23 cellular contexts compared by ENCODE assay signal in the genomic region with DNA sequence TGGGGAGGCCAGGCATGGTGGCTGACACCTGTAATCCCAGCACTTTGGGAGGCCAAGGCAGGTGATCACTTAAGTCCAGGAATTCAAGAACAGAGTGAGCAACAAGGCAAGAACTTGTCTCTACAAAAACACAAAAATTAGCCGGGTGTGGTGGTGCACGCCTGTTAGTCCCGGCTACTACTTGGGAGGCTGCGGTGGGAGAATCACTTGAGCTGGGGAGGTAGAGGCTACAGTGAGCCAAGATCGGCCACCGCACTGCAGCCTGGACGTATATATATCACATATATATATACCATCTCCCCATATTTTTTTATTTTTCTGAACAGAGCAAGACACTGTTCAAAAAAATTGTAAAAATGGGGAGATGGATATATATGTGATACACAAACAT. TPM values are rescaled to one million over a fixed set of nuclear protein-coding genes. Genes with fewer than 3 reads are reported as not detected.
DNase-seq lines count a peak whose midpoint lies in the region; ATAC-seq and TF ChIP-seq lines count a peak whose summit lies in the region.
"Had no signal": no experiment of that assay in that cellular context is flagged by ENCODE, and none has a peak within 500 bp of the region (broad histone marks: within the 10 kb centered on the region; RNA-seq: fewer than 3 reads in every experiment).

No MANE protein-coding gene starts in this region.

- H3K27ac Mint-ChIP-seq in CD4-positive, CD25-positive, alpha-beta regulatory T cell: peak overlapping the region; percentile 62 to 95 (median 74)
- peak overlapping the region in 9 of 10 donors; percentile 42 to 98 (median 91) for H3K27ac Mint-ChIP-seq in naive thymus-derived CD8-positive, alpha-beta T cell
- no peak overlapping the region for H3K27ac Mint-ChIP-seq in GM23338
- H3K27ac Mint-ChIP-seq in activated CD8-positive, alpha-beta memory T cell treated with anti-CD3 and anti-CD28 coated beads, Interleukin-2, amount 10 ng/mL, durations not matched to agents 7 days and 5 days: no peak overlapping the region
- H3K27ac Mint-ChIP-seq: H9, HFFc6 had no signal

- TF ChIP-seq CTCF in RWPE1 (conservative IDR thresholded peaks at IDR 0.05; ENCODE audit: low read depth) (no peak), GM23338 (conservative IDR thresholded peaks at IDR 0.05; ENCODE audit: low read depth in 2 of 2) (no peak)

- CTCF ChIA-PET in RWPE1 (lab: Yijun Ruan, JAX): interaction anchor here (0.6 to 1.2 kb wide), 2 partner anchors 419 to 607 kb away, joined by 3 read pairs; no protein-coding TSS in a partner anchor
- CTCF ChIA-PET in activated CD8-positive, alpha-beta memory T cell treated with anti-CD3 and anti-CD28 coated beads, Interleukin-2, amount 10 ng/mL, durations not matched to agents 7 days and 5 days (lab: Charles Lee): interaction anchor here (1.2 to 6.5 kb wide), 5 partner anchors 23 to 691 kb away, joined by 3 to 129 read pairs (median 8); a partner anchor contains a TSS

- no peak overlapping the region for H2AFZ ChIP-seq in GM23338

- H3K4me3 ChIP-seq in CD4-positive, CD25-positive, alpha-beta regulatory T cell (ENCODE audit: low read depth, low read length): no peak overlapping the region
- no peak overlapping the region for H3K4me3 ChIP-seq in effector memory CD4-positive, alpha-beta T cell (ENCODE audit: insufficient read depth, low read depth, low read length, poor library complexity, severe bottlenecking)
- no peak overlapping the region for H3K4me3 ChIP-seq in GM23338
- H3K4me3 ChIP-seq: A549, Peyer's patch, SJSA1 had no signal

- no peaks in the 10 kb centered on the region for H3K36me3 Mint-ChIP-seq in CD4-positive, CD25-positive, alpha-beta regulatory T cell
- H3K36me3 Mint-ChIP-seq in naive thymus-derived CD8-positive, alpha-beta T cell: no peaks in the 10 kb centered on the region
- no peaks in the 10 kb centered on the region; the same call in 2 of the 3 replicates for H3K36me3 Mint-ChIP-seq in GM23338 (ENCODE audit: low read depth)
- no peaks in the 10 kb centered on the region for H3K36me3 Mint-ChIP-seq in activated CD8-positive, alpha-beta memory T cell treated with anti-CD3 and anti-CD28 coated beads, Interleukin-2, amount 10 ng/mL, durations not matched to agents 7 days and 5 days
- H3K36me3 Mint-ChIP-seq: CD8-positive, alpha-beta T cell had no signal

- H4K20me1 ChIP-seq in GM23338 (replicated peaks; ENCODE audit: insufficient read depth): no peaks in the 10 kb centered on the region

- H3K27me3 Mint-ChIP-seq in CD4-positive, CD25-positive, alpha-beta regulatory T cell: peaks cover 12% of the 10 kb centered on the region
- peaks cover 0 to 4% (median 0%) of the 10 kb centered on the region in 5 donors for H3K27me3 Mint-ChIP-seq in naive thymus-derived CD8-positive, alpha-beta T cell
- H3K27me3 Mint-ChIP-seq in GM23338 (ENCODE audit: insufficient read depth, low read depth, poor library complexity): peaks cover 4% of the 10 kb centered on the region
- H3K27me3 Mint-ChIP-seq in activated CD8-positive, alpha-beta memory T cell treated with anti-CD3 and anti-CD28 coated beads, Interleukin-2, amount 10 ng/mL, durations not matched to agents 7 days and 5 days: peaks cover 10% of the 10 kb centered on the region

- no peaks in the 10 kb centered on the region for H3K9me3 ChIP-seq in CD4-positive, CD25-positive, alpha-beta regulatory T cell (ENCODE audit: control insufficient read depth in 2 of 2, low read length in 2 of 2)
- H3K9me3 ChIP-seq in effector memory CD4-positive, alpha-beta T cell (ENCODE audit: control insufficient read depth, low read length): no peaks in the 10 kb centered on the region
- H3K9me3 ChIP-seq: A549, BE2C, Peyer's patch, SJSA1 had no signal

- H3F3A ChIP-seq in GM23338 (replicated peaks; ENCODE audit: low read depth): no peaks in the 10 kb centered on the region

- no peaks in the 10 kb centered on the region for H3K79me2 ChIP-seq in GM23338 (replicated peaks; ENCODE audit: insufficient read depth)

- H3K27me3 ChIP-seq in CD4-positive, CD25-positive, alpha-beta regulatory T cell (ENCODE audit: control insufficient read depth, insufficient read depth, low read length): no peaks in the 10 kb centered on the region
- no peaks in the 10 kb centered on the region for H3K27me3 ChIP-seq in effector memory CD4-positive, alpha-beta T cell (replicated peaks; ENCODE audit: control insufficient read depth, insufficient read depth, low read length, poor library complexity, severe bottlenecking)
- H3K27me3 ChIP-seq in GM23338 (ENCODE audit: insufficient read depth): no peaks in the 10 kb centered on the region
- H3K27me3 ChIP-seq: BE2C, Peyer's patch, SJSA1 had no signal

- no peak for DNase-seq in CD4-positive, CD25-positive, alpha-beta regulatory T cell
- no peak for DNase-seq in RWPE1 (ENCODE audit: low spot score)
- DNase-seq in effector memory CD4-positive, alpha-beta T cell: no peak
- DNase-seq in naive thymus-derived CD8-positive, alpha-beta T cell: no peak
- DNase-seq in GM23338 (ENCODE audit: low spot score): no peak
- no peak for DNase-seq in cerebellar nuclear complex (lab: John Stamatoyannopoulos, UW)
- no peak for DNase-seq in activated CD8-positive, alpha-beta memory T cell treated with anti-CD3 and anti-CD28 coated beads, Interleukin-2, amount 10 ng/mL, durations not matched to agents 7 days and 5 days
- no peak for DNase-seq in NCI-H1048 (lab: John Stamatoyannopoulos, UW)
- DNase-seq: BE2C, DMS153, HFFc6, IMR-90, NCI-H1694, NCI-H2081, NCI-H2171, NCI-H345, NCI-H524 treated with DMSO at 0.1 percent for 48 hours had no signal

- H3K4me2 ChIP-seq in GM23338: no peak overlapping the region
- H3K4me2 ChIP-seq: A549 had no signal

- H3K4me1 ChIP-seq in CD4-positive, CD25-positive, alpha-beta regulatory T cell (ENCODE audit: control insufficient read depth, insufficient read depth, low read length, poor library complexity, severe bottlenecking): peaks cover 17% of the 10 kb centered on the region
- peaks cover 15% of the 10 kb centered on the region for H3K4me1 ChIP-seq in effector memory CD4-positive, alpha-beta T cell (ENCODE audit: control insufficient read depth, insufficient read depth, low read length, poor library complexity, severe bottlenecking)
- H3K4me1 ChIP-seq in GM23338 (ENCODE audit: insufficient read depth): no peaks in the 10 kb centered on the region
- H3K4me1 ChIP-seq: BE2C, Peyer's patch had no signal

- no peak for ATAC-seq in CD4-positive, CD25-positive, alpha-beta regulatory T cell (ENCODE audit: low read depth in 2 of 2)
- no peak for ATAC-seq in naive thymus-derived CD8-positive, alpha-beta T cell
- no peak for ATAC-seq in GM23338
- ATAC-seq in activated CD8-positive, alpha-beta memory T cell treated with anti-CD3 and anti-CD28 coated beads, Interleukin-2, amount 10 ng/mL, durations not matched to agents 7 days and 5 days: no peak
- ATAC-seq: A549, Right ventricle myocardium inferior had no signal

- peaks cover 6 to 31% (median 21%) of the 10 kb centered on the region in 4 donors for H3K4me1 Mint-ChIP-seq in CD4-positive, CD25-positive, alpha-beta regulatory T cell
- H3K4me1 Mint-ChIP-seq in naive thymus-derived CD8-positive, alpha-beta T cell: peaks cover 17 to 27% (median 23%) of the 10 kb centered on the region in 4 donors
- peaks cover 3% of the 10 kb centered on the region; the same call in 2 of the 3 replicates for H3K4me1 Mint-ChIP-seq in GM23338
- peaks cover 13% of the 10 kb centered on the region for H3K4me1 Mint-ChIP-seq in activated CD8-positive, alpha-beta memory T cell treated with anti-CD3 and anti-CD28 coated beads, Interleukin-2, amount 10 ng/mL, durations not matched to agents 7 days and 5 days

- peak overlapping the region in 1 of 4 donors; percentile 47 for H3K4me3 Mint-ChIP-seq in CD4-positive, CD25-positive, alpha-beta regulatory T cell
- no peak overlapping the region for H3K4me3 Mint-ChIP-seq in naive thymus-derived CD8-positive, alpha-beta T cell
- H3K4me3 Mint-ChIP-seq in GM23338: no peak overlapping the region
- no peak overlapping the region for H3K4me3 Mint-ChIP-seq in activated CD8-positive, alpha-beta memory T cell treated with anti-CD3 and anti-CD28 coated beads, Interleukin-2, amount 10 ng/mL, durations not matched to agents 7 days and 5 days
- H3K4me3 Mint-ChIP-seq: H9, HFFc6 had no signal

- POLR2A ChIA-PET in RWPE1 (lab: Yijun Ruan, JAX; ENCODE audit: low non-redundant PET): no interaction called here
- POLR2A ChIA-PET in naive thymus-derived CD8-positive, alpha-beta T cell (lab: Charles Lee): interaction anchor here (1.3 to 8.0 kb wide), 11 partner anchors 14 to 129 kb away, joined by 3 to 115 read pairs (median 10); a partner anchor contains a TSS

- no peaks in the 10 kb centered on the region for H3K9me3 Mint-ChIP-seq in CD4-positive, CD25-positive, alpha-beta regulatory T cell
- no peaks in the 10 kb centered on the region for H3K9me3 Mint-ChIP-seq in naive thymus-derived CD8-positive, alpha-beta T cell
- H3K9me3 Mint-ChIP-seq in GM23338: no peaks in the 10 kb centered on the region; the same call in 2 of the 3 replicates
- H3K9me3 Mint-ChIP-seq in activated CD8-positive, alpha-beta memory T cell treated with anti-CD3 and anti-CD28 coated beads, Interleukin-2, amount 10 ng/mL, durations not matched to agents 7 days and 5 days (ENCODE audit: low read depth): no peaks in the 10 kb centered on the region
- H3K9me3 Mint-ChIP-seq: CD8-positive, alpha-beta T cell; HFFc6 had no signal

- H3K36me3 ChIP-seq in CD4-positive, CD25-positive, alpha-beta regulatory T cell (ENCODE audit: control insufficient read depth, insufficient read depth, low read length): no peaks in the 10 kb centered on the region
- no peaks in the 10 kb centered on the region for H3K36me3 ChIP-seq in effector memory CD4-positive, alpha-beta T cell (ENCODE audit: control insufficient read depth, insufficient read depth, low read length)
- no peaks in the 10 kb centered on the region for H3K36me3 ChIP-seq in GM23338 (ENCODE audit: insufficient read depth)
- H3K36me3 ChIP-seq: BE2C, Peyer's patch, SJSA1 had no signal

- H3K9me2 ChIP-seq in GM23338 (ENCODE audit: insufficient read depth): no peaks in the 10 kb centered on the region

- peak overlapping the region; percentile 81 for H3K27ac ChIP-seq in CD4-positive, CD25-positive, alpha-beta regulatory T cell (ENCODE audit: insufficient read depth, low read length, poor library complexity, severe bottlenecking)
- H3K27ac ChIP-seq in RWPE1 (peak overlapping the region; percentile 94), GM23338 (ENCODE audit: low read depth) (no peak overlapping the region)
- H3K27ac ChIP-seq in effector memory CD4-positive, alpha-beta T cell (ENCODE audit: insufficient read depth, low read length, poor library complexity, severe bottlenecking): peak overlapping the region; percentile 73
- H3K27ac ChIP-seq: A549, Peyer's patch, SJSA1 had no signal

RNA-seq across cellular contexts. Expression of a gene that starts 19.5 kb away (rescaled TPM):
- 4.8 TPM for total RNA-seq in CD4-positive, CD25-positive, alpha-beta regulatory T cell
- 1 to 10 TPM; 3.4 to 6.0 (median 4.0) TPM for polyA plus RNA-seq in CD4-positive, CD25-positive, alpha-beta regulatory T cell
- total RNA-seq in naive thymus-derived CD8-positive, alpha-beta T cell: 10 to 100 TPM; 13.7 to 14.4 TPM
- 10 to 100 TPM; 11.2 to 11.9 (median 11.2) TPM for polyA plus RNA-seq in naive thymus-derived CD8-positive, alpha-beta T cell
- 54.8 and 58.8 TPM in 2 replicates for total RNA-seq in GM23338 (2014; rRNA removed; shearing (Covaris generic))
- polyA plus RNA-seq in GM23338 (2016; fragmentation: Nextera tagmentation; extraction: Ambion mirVana): 32.3 and 35.2 TPM in 2 replicates
- total RNA-seq in activated CD8-positive, alpha-beta memory T cell treated with anti-CD3 and anti-CD28 coated beads, Interleukin-2, amount 10 ng/mL, durations not matched to agents 7 days and 5 days: 1 to 10 TPM; 1.1 to 3.7 TPM

Comparison
In these comparisons a context has a peak if more than half of its experiments do, and no peak if none do; other contexts are left out.
1. H3K27ac Mint-ChIP-seq: peak in CD4-positive, CD25-positive, alpha-beta regulatory T cell (3 of 3) and naive thymus-derived CD8-positive, alpha-beta T cell (9 of 10); none in GM23338 (single experiment) and activated CD8-positive, alpha-beta memory T cell treated with anti-CD3 and anti-CD28 coated beads, Interleukin-2, amount 10 ng/mL, durations not matched to agents 7 days and 5 days (single experiment).